ENCODE assay signal across 30 cellular contexts in genomic region chr2:52356560-52356959, GRCh38.
"Had no signal": no experiment of that assay in that cellular context is flagged by ENCODE, and none has a peak within 500 bp of the region (broad histone marks: within the 10 kb centered on the region; RNA-seq: fewer than 3 reads in every experiment).

No MANE protein-coding gene starts in this region.

- H3K4me3 ChIP-seq: adrenal gland, ascending aorta, heart left ventricle, psoas muscle, sigmoid colon, stomach, thyroid gland, upper lobe of left lung, vagina had no signal

- H2AFZ ChIP-seq: parathyroid adenoma had no signal

- DNase-seq: activated CD4-positive, alpha-beta T cell treated with anti-CD3 and anti-CD28 coated beads for 48 hours; activated CD4-positive, alpha-beta T cell treated with anti-CD3 and anti-CD28 coated beads, Interleukin-2, amount 50 U/mL, for 48 hours; activated CD8-positive, alpha-beta memory T cell treated with anti-CD3 and anti-CD28 coated beads for 24 hours; activated effector memory CD4-positive, alpha-beta T cell treated with Interleukin-2 at 50 U/mL for 16 hours; activated naive CD4-positive, alpha-beta T cell treated with Interleukin-2 at 50 U/mL for 16 hours; adrenal gland; brain microvascular endothelial cell; cortex of kidney; effector memory CD8-positive, alpha-beta T cell; foreskin keratinocyte; heart left ventricle; left ventricle myocardium superior; naive B cell; nucleus accumbens; psoas muscle; sigmoid colon; small intestine; stimulated activated CD4-positive, alpha-beta T cell treated with anti-CD3 and anti-CD28 coated beads, Interleukin-1b, Interleukin-23, amount 100 ng/mL, for 48 hours; stimulated activated CD4-positive, alpha-beta T cell treated with anti-CD3 and anti-CD28 coated beads, Interleukin-4, amount 100 ng/mL, for 4 hours; stimulated activated CD8-positive, alpha-beta memory T cell treated with anti-CD3 and anti-CD28 coated beads, Interleukin-4, amount 100 ng/mL, for 48 hours; stimulated activated naive B cell treated with anti-CD40 and anti-IgM and Interleukin-4, amounts not matched to agents 10 μg/mL and 1 μg/mL and 100 μg/mL, for 72 hours; stomach; T-helper 9 cell; thyroid gland; upper lobe of left lung; WERI-Rb-1 had no signal

- H3K27ac ChIP-seq: adrenal gland, ascending aorta, brain microvascular endothelial cell, foreskin keratinocyte, heart left ventricle, parathyroid adenoma, psoas muscle, sigmoid colon, stomach, thyroid gland, upper lobe of left lung, vagina, WERI-Rb-1 had no signal

- H3K36me3 ChIP-seq: adrenal gland, ascending aorta, brain microvascular endothelial cell, heart left ventricle, sigmoid colon, stomach, thyroid gland, upper lobe of left lung, vagina, WERI-Rb-1 had no signal

- H3K9me3 ChIP-seq: adrenal gland, ascending aorta, heart left ventricle, psoas muscle, sigmoid colon, thyroid gland, vagina had no signal

- H3K4me1 ChIP-seq: adrenal gland, ascending aorta, foreskin keratinocyte, heart left ventricle, parathyroid adenoma, psoas muscle, sigmoid colon, stomach, thyroid gland, upper lobe of left lung, vagina had no signal

- ATAC-seq: activated CD4-positive, CD25-positive, alpha-beta regulatory T cell treated with anti-CD3 and anti-CD28 coated beads, Interleukin-2, amount 50 U/mL, for 24 hours; effector memory CD8-positive, alpha-beta T cell; foreskin keratinocyte; heart left ventricle; left ventricle myocardium superior; psoas muscle; stimulated activated naive B cell treated with anti-CD40 and anti-IgM and Interleukin-4, amounts not matched to agents 10 μg/mL and 1 μg/mL and 100 μg/mL, for 72 hours had no signal

- H3K27me3 ChIP-seq: adrenal gland, ascending aorta, brain microvascular endothelial cell, foreskin keratinocyte, heart left ventricle, sigmoid colon, stomach, thyroid gland, upper lobe of left lung, vagina had no signal

- H3K9ac ChIP-seq: parathyroid adenoma had no signal

- H3K79me2 ChIP-seq: parathyroid adenoma had no signal
